Comparison of ENCODE assay signal across 25 cellular contexts in genomic region chr9:15149450-15149849, GRCh38.
DNase-seq lines count a peak whose midpoint lies in the region; ATAC-seq and FAIRE-seq lines count a peak whose summit lies in the region.
"Had no signal": no experiment of that assay in that cellular context is flagged by ENCODE, and none has a peak within 500 bp of the region (broad histone marks: within the 10 kb centered on the region; RNA-seq: fewer than 3 reads in every experiment).

No MANE protein-coding gene starts in this region.

- H3K9me3 ChIP-seq in aorta (ENCODE audit: control insufficient read depth, low read length), result no peaks in the 10 kb centered on the region
- H3K9me3 ChIP-seq: BE2C had no signal

- no peak overlapping the region for H3K4me3 ChIP-seq in aorta (ENCODE audit: low read length in 2 of 2)
- H3K4me3 ChIP-seq: GM23248 had no signal

- peak; percentile 21 for FAIRE-seq in islet of Langerhans (lab: Jason Lieb, UNC)
- FAIRE-seq: GM19239, RCC 7860 had no signal

- no peaks in the 10 kb centered on the region for H3K4me1 Mint-ChIP-seq in effector memory CD8-positive, alpha-beta T cell (ENCODE audit: low read depth in 2 of 2)
- H3K4me1 Mint-ChIP-seq: CD4-positive, CD25-positive, alpha-beta regulatory T cell had no signal

- ATAC-seq in aorta (ENCODE audit: low FRiP score), result peak; percentile 23
- no peak for ATAC-seq in effector memory CD8-positive, alpha-beta T cell (replicated peaks)
- no peak for ATAC-seq in left lobe of liver
- ATAC-seq: HCT116 had no signal

- peaks cover 8 to 9% of the 10 kb centered on the region in 2 donors for H3K4me1 ChIP-seq in aorta (ENCODE audit: control insufficient read depth in 1 of 2, insufficient read depth in 2 of 2, low read length in 2 of 2)
- H3K4me1 ChIP-seq: BE2C had no signal

- no peak overlapping the region for H3K27ac ChIP-seq in aorta (ENCODE audit: low read depth in 1 of 2, low read length in 2 of 2)
- H3K27ac ChIP-seq: 22Rv1, GM23248 had no signal

- no peaks in the 10 kb centered on the region for H3K36me3 ChIP-seq in aorta (ENCODE audit: control insufficient read depth in 1 of 2, insufficient read depth in 2 of 2, low read length in 1 of 2)
- H3K36me3 ChIP-seq: BE2C had no signal

- H3K27me3 ChIP-seq in aorta (ENCODE audit: control insufficient read depth in 1 of 2, insufficient read depth in 2 of 2, low read length in 1 of 2), result no peaks in the 10 kb centered on the region
- H3K27me3 ChIP-seq: BE2C had no signal

- DNase-seq in NCI-H446 treated with DMSO at 0.1 percent for 48 hours (lab: John Stamatoyannopoulos, UW) (peak; percentile 26), NCI-H446 (lab: John Stamatoyannopoulos, UW) (no peak), dermis microvascular lymphatic vessel endothelial cell (ENCODE audit: low read depth in 2 of 2) (peak; percentile 74 to 89), aorta (no peak), left lobe of liver (ENCODE audit: low spot score) (no peak), germinal center (ENCODE audit: low spot score) (no peak)
- DNase-seq in effector memory CD8-positive, alpha-beta T cell, result no peak
- DNase-seq: BE2C; CD4-positive, CD25-positive, alpha-beta regulatory T cell; COR-L47; DMS153; GF-D8; GM23248; Kasumi-1; MM.1S; NCI-H1092 treated with DMSO at 0.1 percent for 48 hours; NCI-H2081 treated with DMSO at 0.1 percent for 48 hours; NCI-H510A treated with DMSO at 0.1 percent for 48 hours; NCI-H774; Right ventricle myocardium superior had no signal

- peaks cover 27 to 40% of the 10 kb centered on the region in 2 donors for H3K27me3 Mint-ChIP-seq in effector memory CD8-positive, alpha-beta T cell

- H3K4me3 Mint-ChIP-seq in effector memory CD8-positive, alpha-beta T cell, result no peak overlapping the region
- H3K4me3 Mint-ChIP-seq: CD4-positive, CD25-positive, alpha-beta regulatory T cell had no signal

- intact Hi-C loops in aorta (cut with DNase I), result loop anchor here in 1 of 2 donors (10.0 kb wide), 1 partner anchor 155 kb away; no protein-coding TSS in a partner anchor

- no peak overlapping the region for H3K27ac Mint-ChIP-seq in effector memory CD8-positive, alpha-beta T cell
- H3K27ac Mint-ChIP-seq: CD4-positive, CD25-positive, alpha-beta regulatory T cell had no signal

- no peaks in the 10 kb centered on the region for H3K9me3 Mint-ChIP-seq in effector memory CD8-positive, alpha-beta T cell
- H3K9me3 Mint-ChIP-seq: CD4-positive, CD25-positive, alpha-beta regulatory T cell had no signal

- H3K36me3 Mint-ChIP-seq in effector memory CD8-positive, alpha-beta T cell (ENCODE audit: insufficient read depth), result no peaks in the 10 kb centered on the region
- H3K36me3 Mint-ChIP-seq: CD4-positive, CD25-positive, alpha-beta regulatory T cell had no signal

Comparison
In these comparisons a context has a peak if more than half of its experiments do, and no peak if none do; other contexts are left out.
1. DNase-seq: peak in NCI-H446 treated with DMSO at 0.1 percent for 48 hours (single experiment) and dermis microvascular lymphatic vessel endothelial cell (2 of 2); none in NCI-H446 (0 of 2), aorta (0 of 2), effector memory CD8-positive, alpha-beta T cell (0 of 3), left lobe of liver (single experiment) and germinal center (single experiment).